Comparison of ENCODE assay signal across 1 cellular context in the genomic region with DNA sequence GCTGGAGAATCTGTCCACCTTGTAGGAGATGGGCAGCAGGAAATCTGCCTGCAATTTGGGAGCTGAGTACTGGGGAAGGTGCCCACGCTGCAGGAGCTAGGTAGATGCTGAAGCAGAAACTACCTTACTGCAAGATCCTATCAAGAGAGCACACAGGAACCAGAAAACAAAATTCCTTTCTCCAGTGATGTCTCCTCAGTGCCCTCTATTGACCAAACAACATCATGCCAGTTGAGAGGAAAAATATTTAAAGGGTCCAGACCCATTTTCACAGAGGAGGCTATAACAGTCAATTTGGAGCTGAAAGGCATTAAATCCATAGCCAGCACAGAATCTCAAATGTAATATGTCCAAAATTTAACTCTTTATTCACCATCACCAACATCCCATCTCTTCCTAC.
TF ChIP-seq lines count a peak whose summit lies in the region.

No MANE protein-coding gene starts in this region.

TF ChIP-seq in GM23338, 12 proteins besides CTCF, POLR2A, EP300 and RAD21 (continued from another document):
- TF ChIP-seq ZNF462 (CRISPR knock-in tag; IDR thresholded peaks at IDR 0.05): no peak
- TF ChIP-seq STAT1 (IDR thresholded peaks at IDR 0.05; ENCODE audit: unreplicated experiment): no peak
- no peak for TF ChIP-seq CREB1 (CRISPR knock-in tag; IDR thresholded peaks at IDR 0.05; ENCODE audit: low read depth)
- no peak for TF ChIP-seq REST (IDR thresholded peaks at IDR 0.05; ENCODE audit: unreplicated experiment)
- TF ChIP-seq POLR2AphosphoS5 (IDR thresholded peaks at IDR 0.05; ENCODE audit: low read depth): no peak
- no peak for TF ChIP-seq EZH2 (IDR thresholded peaks at IDR 0.05; ENCODE audit: low read depth, unreplicated experiment)
- TF ChIP-seq ZNF114 (CRISPR knock-in tag; IDR thresholded peaks at IDR 0.05): no peak
- no peak for TF ChIP-seq ETS1 (IDR thresholded peaks at IDR 0.05)
- no peak for TF ChIP-seq NANOG (IDR thresholded peaks at IDR 0.05; ENCODE audit: borderline replicate concordance)
- TF ChIP-seq ZNF331 (CRISPR knock-in tag; IDR thresholded peaks at IDR 0.05; ENCODE audit: low read depth): no peak
- no peak for TF ChIP-seq EZH2phosphoT487 (IDR thresholded peaks at IDR 0.05; ENCODE audit: unreplicated experiment)
